In genomic region chr1:30906631-30907389, GRCh38 we compare ENCODE assay signal across 11 cellular contexts. TPM values are rescaled to one million over a fixed set of nuclear protein-coding genes. Genes with fewer than 3 reads are reported as not detected.
DNase-seq lines count a peak whose midpoint lies in the region; ATAC-seq and TF ChIP-seq lines count a peak whose summit lies in the region.
"Had no signal": no experiment of that assay in that cellular context is flagged by ENCODE, and none has a peak within 500 bp of the region (broad histone marks: within the 10 kb centered on the region; RNA-seq: fewer than 3 reads in every experiment).

No MANE protein-coding gene starts in this region.

- peaks cover 5% of the 10 kb centered on the region for H3K4me1 Mint-ChIP-seq in T-helper 2 cell treated with Interferon-gamma antibody and Interleukin-4, amounts not matched to agents 5 μg/mL and 100 μg/mL, for 36 hours (ENCODE audit: low read depth)

- in situ Hi-C loops in astrocyte of the spinal cord (cut with HindIII; ENCODE audit: low sequenced_read_pairs): loop anchor here (25.0 kb wide), 1 partner anchor 1670 kb away; the partner anchor contains the start of genes MECR and PTPRU

- H3K9me3 Mint-ChIP-seq in T-helper 2 cell treated with Interferon-gamma antibody and Interleukin-4, amounts not matched to agents 5 μg/mL and 100 μg/mL, for 36 hours: no peaks in the 10 kb centered on the region
- H3K9me3 Mint-ChIP-seq: stimulated activated memory B cell treated with anti-CD40 and anti-IgM and Interleukin-4, amounts not matched to agents 10 μg/mL and 1 μg/mL and 100 μg/mL, for 72 hours had no signal

- peaks cover 57% of the 10 kb centered on the region for H3K27me3 Mint-ChIP-seq in T-helper 2 cell treated with Interferon-gamma antibody and Interleukin-4, amounts not matched to agents 5 μg/mL and 100 μg/mL, for 36 hours (ENCODE audit: low read depth)

- no peaks in the 10 kb centered on the region for H3K36me3 ChIP-seq in lower lobe of right lung

- H3K27ac ChIP-seq in lower lobe of right lung (no peak overlapping the region), substantia nigra (ENCODE audit: low read depth, low read length, poor library complexity, severe bottlenecking) (peak overlapping the region; percentile 69)

- DNase-seq in T-helper 2 cell treated with Interferon-gamma antibody and Interleukin-4, amounts not matched to agents 5 μg/mL and 100 μg/mL, for 36 hours (ENCODE audit: low spot score): no peak
- DNase-seq in T-helper 2 cell (no peak), astrocyte of the spinal cord (ENCODE audit: low read depth, low spot score) (no peak), lower lobe of right lung (no peak), substantia nigra (lab: John Stamatoyannopoulos, UW) (no peak), omental fat pad (ENCODE audit: low spot score) (no peak), NCI-H69 (lab: John Stamatoyannopoulos, UW) (no peak)
- no peak for DNase-seq in activated CD8-positive, alpha-beta memory T cell treated with anti-CD3 and anti-CD28 coated beads, Interleukin-2, amount 50 U/mL, for 48 hours
- DNase-seq: NCI-H187 treated with DMSO at 0.1 percent for 48 hours had no signal

- peaks cover 63% of the 10 kb centered on the region for H3K4me1 ChIP-seq in lower lobe of right lung

- H3K4me3 ChIP-seq in astrocyte of the spinal cord (ENCODE audit: low read depth, low read length): peak overlapping the region; percentile 69
- H3K4me3 ChIP-seq in lower lobe of right lung: peak overlapping the region; percentile 63

- no peak for ATAC-seq in lower lobe of right lung
- no peak for ATAC-seq in omental fat pad (ENCODE audit: low FRiP score)
- ATAC-seq: A549; stimulated activated memory B cell treated with anti-CD40 and anti-IgM and Interleukin-4, amounts not matched to agents 10 μg/mL and 1 μg/mL and 100 μg/mL, for 72 hours had no signal

- no peaks in the 10 kb centered on the region for H3K27me3 ChIP-seq in lower lobe of right lung (ENCODE audit: low read depth)

- no peak overlapping the region for H3K27ac Mint-ChIP-seq in T-helper 2 cell treated with Interferon-gamma antibody and Interleukin-4, amounts not matched to agents 5 μg/mL and 100 μg/mL, for 36 hours

- no peaks in the 10 kb centered on the region for H3K9me3 ChIP-seq in lower lobe of right lung
- H3K9me3 ChIP-seq: A549 had no signal

- H3K36me3 Mint-ChIP-seq in T-helper 2 cell treated with Interferon-gamma antibody and Interleukin-4, amounts not matched to agents 5 μg/mL and 100 μg/mL, for 36 hours (ENCODE audit: low read depth): no peaks in the 10 kb centered on the region
- H3K36me3 Mint-ChIP-seq: stimulated activated memory B cell treated with anti-CD40 and anti-IgM and Interleukin-4, amounts not matched to agents 10 μg/mL and 1 μg/mL and 100 μg/mL, for 72 hours had no signal

- no peak for TF ChIP-seq CTCF in astrocyte of the spinal cord (IDR thresholded peaks at IDR 0.05; ENCODE audit: low read depth, low read length)
- no peak for TF ChIP-seq CTCF in lower lobe of right lung (IDR thresholded peaks at IDR 0.05)
- no peak for TF ChIP-seq CTCF in omental fat pad (IDR thresholded peaks at IDR 0.05)

- H3K4me3 Mint-ChIP-seq in T-helper 2 cell treated with Interferon-gamma antibody and Interleukin-4, amounts not matched to agents 5 μg/mL and 100 μg/mL, for 36 hours: peak overlapping the region; percentile 78

- intact Hi-C loops in lower lobe of right lung (cut with DNase I): no loop called here

RNA-seq across cellular contexts. Expression of gene SDC3, which starts 1.7 kb away (rescaled TPM):
- total RNA-seq in lower lobe of right lung (43.5 TPM), omental fat pad (10 to 100 TPM; 27.3 to 38.1 (median 30.8) TPM)
